ENCODE assay signal across 1 cellular context in the genomic region with DNA sequence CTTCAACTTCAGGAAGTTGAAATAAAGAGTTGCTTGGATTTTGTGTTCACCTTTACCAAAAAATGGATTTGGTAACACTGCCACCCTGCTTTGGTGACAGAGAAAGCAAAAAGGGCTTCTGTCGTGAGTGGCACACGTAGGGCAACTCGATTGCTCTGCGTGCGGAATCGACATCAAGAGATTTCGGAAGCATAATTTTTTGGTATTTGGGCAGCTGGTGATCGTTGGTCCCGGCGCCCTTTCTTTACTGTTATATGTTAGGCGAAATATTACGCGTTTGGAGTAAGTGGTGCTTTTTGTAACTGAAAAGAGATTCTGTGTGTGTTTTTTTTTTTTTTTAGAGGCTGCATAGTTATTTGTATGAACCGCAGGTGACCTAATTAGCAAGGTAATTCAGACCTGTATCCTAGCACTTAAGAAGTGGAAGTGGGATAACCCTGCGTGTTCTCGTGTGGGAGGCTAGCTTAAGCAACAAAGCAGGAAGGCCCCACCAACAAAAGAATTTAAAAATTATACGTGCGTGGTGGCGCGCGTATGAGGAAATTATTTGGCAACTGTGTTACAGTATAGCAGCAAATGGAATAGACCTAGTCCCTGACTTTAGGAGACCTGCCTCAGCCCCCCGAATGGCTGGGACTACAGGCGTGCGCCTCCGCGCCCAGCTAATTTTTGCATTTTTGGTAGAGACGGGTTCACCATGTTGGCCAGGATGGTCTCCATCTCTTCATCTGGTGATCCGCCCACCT.
TF ChIP-seq lines count a peak whose summit lies in the region.

RNU11 (plus strand) TSS at position 108 of the 746 bp plus-strand sequence.

TF ChIP-seq in SK-N-SH treated with all-trans-retinoic acid at 6 μM for 48 hours, 23 proteins besides CTCF, POLR2A, EP300 and RAD21 (continued from another document):
- TF ChIP-seq TSHZ2 (CRISPR knock-in tag; IDR thresholded peaks at IDR 0.05) = peak; percentile 91
- TF ChIP-seq ARNTL (CRISPR knock-in tag; IDR thresholded peaks at IDR 0.05; ENCODE audit: borderline replicate concordance, low read depth) = peak; percentile 97
- TF ChIP-seq TOX (CRISPR knock-in tag; IDR thresholded peaks at IDR 0.05; ENCODE audit: borderline replicate concordance) = peak; percentile 99
- TF ChIP-seq GLIS3 (CRISPR knock-in tag; IDR thresholded peaks at IDR 0.05) = peak; percentile 100
- peak; percentile 90 for TF ChIP-seq ZFP30 (CRISPR knock-in tag; IDR thresholded peaks at IDR 0.05)
- TF ChIP-seq ZNF70 (CRISPR knock-in tag; IDR thresholded peaks at IDR 0.05) = peak; percentile 85
- TF ChIP-seq ISL1 (CRISPR knock-in tag; IDR thresholded peaks at IDR 0.05) = peak; percentile 68
- TF ChIP-seq CSRNP3 (CRISPR knock-in tag; IDR thresholded peaks at IDR 0.05) = peak; percentile 100
- no peak for TF ChIP-seq BACH2 (CRISPR knock-in tag; IDR thresholded peaks at IDR 0.05; ENCODE audit: borderline replicate concordance)
- TF ChIP-seq ZNF565 (CRISPR knock-in tag; conservative IDR thresholded peaks at IDR 0.05; ENCODE audit: low read depth) = peak; percentile 95
- TF ChIP-seq ZC3H10 (CRISPR knock-in tag; IDR thresholded peaks at IDR 0.05) = peak; percentile 100
- peak; percentile 88 for TF ChIP-seq ZNF8 (CRISPR knock-in tag; IDR thresholded peaks at IDR 0.05)
